In genomic region chr17:78337244-78338109, GRCh38 we compare ENCODE assay signal across 10 cellular contexts. TPM values are rescaled to one million over a fixed set of nuclear protein-coding genes. Genes with fewer than 3 reads are reported as not detected.
DNase-seq lines count a peak whose midpoint lies in the region; ATAC-seq and TF ChIP-seq lines count a peak whose summit lies in the region.
"Had no signal": no experiment of that assay in that cellular context is flagged by ENCODE, and none has a peak within 500 bp of the region (broad histone marks: within the 10 kb centered on the region; RNA-seq: fewer than 3 reads in every experiment).

No MANE protein-coding gene starts in this region.

- H3K36me3 Mint-ChIP-seq in WTC11 = no peaks in the 10 kb centered on the region
- no peaks in the 10 kb centered on the region for H3K36me3 Mint-ChIP-seq in glutamatergic neuron (ENCODE audit: unreplicated experiment)
- H3K36me3 Mint-ChIP-seq: brain had no signal

- no peak overlapping the region for H3K27ac Mint-ChIP-seq in WTC11
- no peak overlapping the region for H3K27ac Mint-ChIP-seq in glutamatergic neuron (ENCODE audit: unreplicated experiment)
- H3K27ac Mint-ChIP-seq: brain had no signal

- ATAC-seq in GM18870 (IDR thresholded peaks at IDR 0.05; ENCODE audit: unreplicated experiment) (peak; percentile 62), HG03196 (IDR thresholded peaks at IDR 0.05; ENCODE audit: unreplicated experiment) (peak; percentile 60), WTC11 (no peak), HG02623 (IDR thresholded peaks at IDR 0.05; ENCODE audit: unreplicated experiment) (no peak)

- H3K4me1 Mint-ChIP-seq in WTC11 (peaks cover 12% of the 10 kb centered on the region), glutamatergic neuron (ENCODE audit: low read depth, unreplicated experiment) (peaks cover 1% of the 10 kb centered on the region)

- no peaks in the 10 kb centered on the region for H3K27me3 ChIP-seq in sigmoid colon
- no peaks in the 10 kb centered on the region for H3K27me3 ChIP-seq in BE2C
- H3K27me3 ChIP-seq: pancreas had no signal

- TF ChIP-seq EP300 in sigmoid colon (IDR thresholded peaks at IDR 0.05) = peak in 1 of 4 donors; percentile 47

- TF ChIP-seq CTCF in WTC11 (IDR thresholded peaks at IDR 0.05) = no peak
- TF ChIP-seq CTCF in sigmoid colon (IDR thresholded peaks at IDR 0.05) = no peak
- TF ChIP-seq CTCF in BE2C (IDR thresholded peaks at IDR 0.05; ENCODE audit: low read depth, low read length) = no peak
- no peak for TF ChIP-seq CTCF in glutamatergic neuron (IDR thresholded peaks at IDR 0.05; ENCODE audit: partially characterized antibody, unreplicated experiment)

- POLR2A ChIA-PET in WTC11 (lab: Charles Lee) = no interaction called here

- WGBS in sigmoid colon, 2 donors = 72 to 85% methylated on average over 19 of the region's 19 CpGs

- H3K4me3 ChIP-seq in sigmoid colon = no peak overlapping the region
- H3K4me3 ChIP-seq in BE2C (ENCODE audit: low read depth, low read length) = no peak overlapping the region
- H3K4me3 ChIP-seq: pancreas had no signal

- H3K9me3 ChIP-seq in sigmoid colon (no peaks in the 10 kb centered on the region), BE2C (no peaks in the 10 kb centered on the region)
- H3K9me3 ChIP-seq: pancreas had no signal

- H3K27ac ChIP-seq in sigmoid colon = no peak overlapping the region

- no peak for TF ChIP-seq POLR2A in sigmoid colon (IDR thresholded peaks at IDR 0.05)

- no peaks in the 10 kb centered on the region for H3K36me3 ChIP-seq in sigmoid colon
- H3K36me3 ChIP-seq in BE2C = no peaks in the 10 kb centered on the region
- H3K36me3 ChIP-seq: pancreas had no signal

- H3K4me1 ChIP-seq in sigmoid colon (peaks cover 0 to 15% (median 12%) of the 10 kb centered on the region in 4 donors), BE2C (no peaks in the 10 kb centered on the region)

- H3K27me3 Mint-ChIP-seq in WTC11 (ENCODE audit: low read depth) = peaks cover 11% of the 10 kb centered on the region; the same call in 1 of the 2 replicates
- peaks cover 5% of the 10 kb centered on the region for H3K27me3 Mint-ChIP-seq in glutamatergic neuron (ENCODE audit: unreplicated experiment)

- intact Hi-C loops in sigmoid colon (cut with DNase I) = no loop called here

- H3K9me3 Mint-ChIP-seq in WTC11 (no peaks in the 10 kb centered on the region), glutamatergic neuron (ENCODE audit: unreplicated experiment) (peaks cover 1% of the 10 kb centered on the region)

- DNase-seq in WTC11 (ENCODE audit: low spot score) = no peak
- peak; percentile 74 for DNase-seq in sigmoid colon
- DNase-seq in BE2C = no peak
- DNase-seq in COR-L47 (lab: John Stamatoyannopoulos, UW) = no peak
- no peak for DNase-seq in glutamatergic neuron

- no peak overlapping the region for H3K4me3 Mint-ChIP-seq in WTC11
- H3K4me3 Mint-ChIP-seq in glutamatergic neuron (ENCODE audit: unreplicated experiment) = no peak overlapping the region
- H3K4me3 Mint-ChIP-seq: brain had no signal

- CTCF ChIA-PET in WTC11 (lab: Charles Lee) = no interaction called here

TF ChIP-seq in WTC11, 78 proteins besides CTCF, POLR2A, EP300 and RAD21:
- TF ChIP-seq STAT6 (CRISPR knock-in tag; conservative IDR thresholded peaks at IDR 0.05; ENCODE audit: low read depth) (no peak), PRRX2 (CRISPR knock-in tag; IDR thresholded peaks at IDR 0.05) (no peak), ARID4B (CRISPR knock-in tag; IDR thresholded peaks at IDR 0.05; ENCODE audit: borderline replicate concordance) (no peak), ZNF121 (CRISPR knock-in tag; IDR thresholded peaks at IDR 0.05) (peak; percentile 21; the same call in 1 of the 2 replicates), ATF1 (CRISPR knock-in tag; IDR thresholded peaks at IDR 0.05) (no peak), CREM (CRISPR knock-in tag; IDR thresholded peaks at IDR 0.05) (no peak)

RNA-seq across cellular contexts. Expression of gene SOCS3, which starts 22.4 kb away (rescaled TPM):
- total RNA-seq in WTC11 (2021) (23.8 to 24.6 TPM (median 24.2 TPM) in 3 replicates), sigmoid colon (100 to 1,000 TPM in 2 of 4 donors, 10 to 100 TPM in 2; 10.3 to 499 (median 82.9) TPM), glutamatergic neuron (ENCODE audit: unreplicated experiment) (3.1 TPM)
- polyA plus RNA-seq in sigmoid colon = 10 to 100 TPM; 11.1 to 64.5 (median 28.2) TPM
- polyA plus RNA-seq in BE2C (2012; ENCODE audit: insufficient read depth, insufficient read length, low read depth) = 0.52 TPM

RNA-seq across cellular contexts. Expression of gene PGS1, which starts 41.0 kb away (rescaled TPM):
- total RNA-seq in WTC11 (2021) (45.4 to 51.4 TPM (median 47.0 TPM) in 3 replicates), sigmoid colon (10 to 100 TPM; 20.0 to 36.3 (median 29.0) TPM), glutamatergic neuron (ENCODE audit: unreplicated experiment) (50.2 TPM)
- polyA plus RNA-seq in sigmoid colon = 10 to 100 TPM in 2 of 3 donors, 1 to 10 TPM in 1; 9.9 to 36.9 (median 16.8) TPM
- 66.0 TPM for polyA plus RNA-seq in BE2C (2012; ENCODE audit: insufficient read depth, insufficient read length, low read depth)

Comparison
In these comparisons a context has a peak if more than half of its experiments do, and no peak if none do; other contexts are left out.
1. ATAC-seq: peak in GM18870 (single experiment) and HG03196 (single experiment); none in WTC11 (single experiment) and HG02623 (single experiment).